In the genomic region with DNA sequence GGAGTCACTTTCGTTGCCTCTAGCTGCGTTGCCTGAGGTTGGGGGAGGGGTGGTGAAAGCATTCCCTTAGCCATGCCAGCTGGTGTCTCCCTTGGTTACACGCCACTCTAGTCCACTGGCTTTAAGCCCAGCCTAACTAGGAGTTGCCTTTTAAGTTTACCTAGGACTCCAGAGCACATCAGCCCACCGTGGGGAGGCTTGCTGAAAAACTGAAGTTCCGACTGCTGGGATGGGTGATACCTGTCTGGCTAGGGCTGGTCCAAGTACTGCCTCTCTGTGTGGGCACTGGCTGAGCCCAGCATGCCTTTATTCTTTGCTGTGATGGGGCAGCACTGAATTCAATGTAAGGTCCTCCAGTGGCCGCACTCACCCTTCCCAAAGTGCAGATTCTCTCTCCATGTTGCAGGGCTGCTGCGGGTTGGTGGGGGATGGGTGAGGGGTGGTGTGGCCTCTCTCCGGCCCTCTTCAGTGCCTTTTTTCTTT, we compare ENCODE assay signal across 19 cellular contexts. TPM values are rescaled to one million over a fixed set of nuclear protein-coding genes. Genes with fewer than 3 reads are reported as not detected.
DNase-seq lines count a peak whose midpoint lies in the region; TF ChIP-seq lines count a peak whose summit lies in the region.
"Had no signal": no experiment of that assay in that cellular context is flagged by ENCODE, and none has a peak within 500 bp of the region (broad histone marks: within the 10 kb centered on the region; RNA-seq: fewer than 3 reads in every experiment).

No MANE protein-coding gene starts in this region.

- peak overlapping the region; percentile 27 for H3K4me3 Mint-ChIP-seq in neural progenitor cell
- H3K4me3 Mint-ChIP-seq: immature natural killer cell; memory B cell; stimulated activated memory B cell treated with anti-CD40 and anti-IgM and Interleukin-4, amounts not matched to agents 10 μg/mL and 1 μg/mL and 100 μg/mL, for 72 hours had no signal

- no peak overlapping the region for H3K27ac Mint-ChIP-seq in neural progenitor cell
- H3K27ac Mint-ChIP-seq: activated naive CD4-positive, alpha-beta T cell treated with anti-CD3 and anti-CD28 coated beads, Interleukin-2, amount 50 U/mL, for 72 hours; immature natural killer cell; memory B cell; stimulated activated memory B cell treated with anti-CD40 and anti-IgM and Interleukin-4, amounts not matched to agents 10 μg/mL and 1 μg/mL and 100 μg/mL, for 72 hours had no signal

- in situ Hi-C loops in GM13977 (cut with MboI; ENCODE audit: low pct_unique_long_range_greater_than_20kb, low sequenced_read_pairs, unreplicated experiment): no loop called here

- DNase-seq in NCI-H2196 (lab: John Stamatoyannopoulos, UW; ENCODE audit: unreplicated experiment) (peak; percentile 68), NCI-H2196 treated with DMSO at 0.1 percent for 48 hours (lab: John Stamatoyannopoulos, UW; ENCODE audit: unreplicated experiment) (no peak), NCI-H2029 (lab: John Stamatoyannopoulos, UW) (peak; percentile 52), neural progenitor cell (ENCODE audit: low spot score) (peak; percentile 58), foreskin melanocyte (no peak), GM13977 (ENCODE audit: low spot score) (no peak), occipital lobe (lab: John Stamatoyannopoulos, UW) (no peak)
- DNase-seq in activated CD8-positive, alpha-beta memory T cell treated with anti-CD3 and anti-CD28 coated beads, Interleukin-2, amount 50 U/mL, for 48 hours: peak; percentile 18
- DNase-seq: central memory CD4-positive, alpha-beta T cell; H7; immature natural killer cell; NCI-H1694 treated with DMSO at 0.1 percent for 48 hours; nucleus accumbens had no signal

- H2AFZ ChIP-seq in neural progenitor cell (replicated peaks): peak overlapping the region; percentile 72

- peak overlapping the region; percentile 58 for H3K27ac ChIP-seq in neural progenitor cell
- H3K27ac ChIP-seq: KMS-11 had no signal

- no peaks in the 10 kb centered on the region for H3K27me3 ChIP-seq in neural progenitor cell

- peaks cover 18% of the 10 kb centered on the region for H3F3A ChIP-seq in neural progenitor cell (ENCODE audit: low read depth)

- H3K36me3 Mint-ChIP-seq in neural progenitor cell: no peaks in the 10 kb centered on the region
- H3K36me3 Mint-ChIP-seq: activated naive CD4-positive, alpha-beta T cell treated with anti-CD3 and anti-CD28 coated beads, Interleukin-2, amount 50 U/mL, for 72 hours; immature natural killer cell; memory B cell; stimulated activated memory B cell treated with anti-CD40 and anti-IgM and Interleukin-4, amounts not matched to agents 10 μg/mL and 1 μg/mL and 100 μg/mL, for 72 hours had no signal

- H3K27me3 Mint-ChIP-seq in neural progenitor cell (ENCODE audit: insufficient read depth, low read depth): no peaks in the 10 kb centered on the region
- H3K27me3 Mint-ChIP-seq: memory B cell had no signal

- peaks cover 29% of the 10 kb centered on the region for H3K4me1 ChIP-seq in neural progenitor cell

- H3K36me3 ChIP-seq in neural progenitor cell: no peaks in the 10 kb centered on the region

- no peak overlapping the region for H3K9ac ChIP-seq in neural progenitor cell
- H3K9ac ChIP-seq: KMS-11 had no signal

- H4K20me1 ChIP-seq in neural progenitor cell (ENCODE audit: low read depth): no peaks in the 10 kb centered on the region

- no peaks in the 10 kb centered on the region for H3K79me2 ChIP-seq in neural progenitor cell (ENCODE audit: low read depth)

- H3K4me1 Mint-ChIP-seq in neural progenitor cell: peaks cover 10% of the 10 kb centered on the region
- H3K4me1 Mint-ChIP-seq: immature natural killer cell, memory B cell had no signal

- peak overlapping the region; percentile 59 for H3K4me2 ChIP-seq in neural progenitor cell
- H3K4me2 ChIP-seq: KMS-11 had no signal

- H3K9me3 Mint-ChIP-seq in neural progenitor cell: no peaks in the 10 kb centered on the region
- H3K9me3 Mint-ChIP-seq: activated naive CD4-positive, alpha-beta T cell treated with anti-CD3 and anti-CD28 coated beads, Interleukin-2, amount 50 U/mL, for 72 hours; immature natural killer cell; memory B cell; stimulated activated memory B cell treated with anti-CD40 and anti-IgM and Interleukin-4, amounts not matched to agents 10 μg/mL and 1 μg/mL and 100 μg/mL, for 72 hours had no signal

- TF ChIP-seq CTCF in neural progenitor cell (IDR thresholded peaks at IDR 0.05): no peak
- TF ChIP-seq CTCF in GM13977 (IDR thresholded peaks at IDR 0.05; ENCODE audit: extremely low read depth, insufficient read depth, missing control alignments): no peak

- no peaks in the 10 kb centered on the region for H3K9me3 ChIP-seq in neural progenitor cell (ENCODE audit: low read depth)

- H3K4me3 ChIP-seq in neural progenitor cell: no peak overlapping the region

RNA-seq across cellular contexts. Expression of a gene that starts 11.8 kb away (rescaled TPM):
- total RNA-seq in neural progenitor cell (ENCODE audit: low replicate concordance) (0.03 and 0.39 TPM in 2 replicates), occipital lobe (not detected)
- total RNA-seq: frontal cortex had no signal

RNA-seq across cellular contexts. Expression of a gene that starts 54.6 kb away (rescaled TPM):
- total RNA-seq in neural progenitor cell (ENCODE audit: low replicate concordance): not detected in 2 replicates
- total RNA-seq in occipital lobe: not detected
- total RNA-seq: activated naive CD4-positive, alpha-beta T cell treated with anti-CD3 and anti-CD28 coated beads, Interleukin-2, amount 50 U/mL, for 72 hours; H7; OCI-LY7 had no signal

Comparison
In these comparisons a context has a peak if more than half of its experiments do, and no peak if none do; other contexts are left out.
1. DNase-seq: peak in NCI-H2196 (single experiment), NCI-H2029 (single experiment), activated CD8-positive, alpha-beta memory T cell treated with anti-CD3 and anti-CD28 coated beads, Interleukin-2, amount 50 U/mL, for 48 hours (single experiment) and neural progenitor cell (single experiment); none in NCI-H2196 treated with DMSO at 0.1 percent for 48 hours (single experiment), foreskin melanocyte (single experiment), GM13977 (single experiment) and occipital lobe (single experiment).